16 cellular contexts compared by ENCODE assay signal in genomic region chr5:112270299-112271293, GRCh38.
DNase-seq lines count a peak whose midpoint lies in the region; ATAC-seq and TF ChIP-seq lines count a peak whose summit lies in the region.
"Had no signal": no experiment of that assay in that cellular context is flagged by ENCODE, and none has a peak within 500 bp of the region (broad histone marks: within the 10 kb centered on the region; RNA-seq: fewer than 3 reads in every experiment).

No MANE protein-coding gene starts in this region.

- ATAC-seq in HG02884 (IDR thresholded peaks at IDR 0.05; ENCODE audit: unreplicated experiment) (peak; percentile 62), psoas muscle (peak; percentile 64 to 78 (median 72))
- ATAC-seq: left lung had no signal

- no peaks in the 10 kb centered on the region for H3K9me3 ChIP-seq in adipocyte (ENCODE audit: control insufficient read depth, low read length)
- H3K9me3 ChIP-seq in psoas muscle, result no peaks in the 10 kb centered on the region
- H3K9me3 ChIP-seq: left lung, prostate gland, thyroid gland had no signal

- no peak overlapping the region for H3K9ac ChIP-seq in adipocyte (ENCODE audit: low read length)

- no peaks in the 10 kb centered on the region for H3K27me3 ChIP-seq in adipocyte (replicated peaks; ENCODE audit: control insufficient read depth, insufficient read depth, low read length)
- no peaks in the 10 kb centered on the region for H3K27me3 ChIP-seq in psoas muscle (ENCODE audit: insufficient read depth in 3 of 3, low read length in 2 of 3)
- H3K27me3 ChIP-seq: left lung, thyroid gland had no signal

- DNase-seq in DMS53 (lab: John Stamatoyannopoulos, UW) (peak; percentile 32), DMS53 treated with DMSO at 0.1 percent for 48 hours (lab: John Stamatoyannopoulos, UW; ENCODE audit: unreplicated experiment) (no peak), adipocyte (ENCODE audit: low read depth) (peak; percentile 2), psoas muscle (no peak), DMS79 treated with DMSO at 0.1 percent for 48 hours (lab: John Stamatoyannopoulos, UW) (no peak), T-helper 9 cell (no peak)
- DNase-seq in activated T-cell treated with anti-CD3 and anti-CD28 coated beads, Interleukin-2, amount 50 U/mL, for 1 hour, result no peak
- DNase-seq: activated T-cell treated with anti-CD3 and anti-CD28 coated beads, Interleukin-2, amount 50 U/mL, for 48 hours; HFFc6; left lung; NCI-H2081 treated with DMSO at 0.1 percent for 48 hours; PC-9; thyroid gland had no signal

- H3K27ac ChIP-seq in psoas muscle, result peak overlapping the region; percentile 10
- H3K27ac ChIP-seq: 22Rv1, left lung, PC-9, prostate gland, thyroid gland had no signal

- 56 to 66% (median 57%) methylated on average over 4 of the region's 4 CpGs for WGBS in psoas muscle, 3 donors

- TF ChIP-seq CTCF in psoas muscle (IDR thresholded peaks at IDR 0.05), result no peak

- no peaks in the 10 kb centered on the region for H3K36me3 ChIP-seq in adipocyte (ENCODE audit: control insufficient read depth, insufficient read depth, low read length, severe bottlenecking)
- no peaks in the 10 kb centered on the region for H3K36me3 ChIP-seq in psoas muscle (ENCODE audit: insufficient read depth in 1 of 2, low read depth in 1 of 2)
- H3K36me3 ChIP-seq: prostate gland, thyroid gland had no signal

- intact Hi-C loops in psoas muscle (cut with DNase I), result no loop called here

- no peak overlapping the region for H3K4me3 ChIP-seq in adipocyte (ENCODE audit: low read length)
- H3K4me3 ChIP-seq in psoas muscle, result no peak overlapping the region
- H3K4me3 ChIP-seq: left lung, PC-9, prostate gland, thyroid gland had no signal

- H3K4me1 ChIP-seq in adipocyte (ENCODE audit: control insufficient read depth, insufficient read depth, low read length), result no peaks in the 10 kb centered on the region
- H3K4me1 ChIP-seq in psoas muscle, result peaks cover 8% of the 10 kb centered on the region
- H3K4me1 ChIP-seq: left lung, prostate gland had no signal

Comparison
In these comparisons a context has a peak if more than half of its experiments do, and no peak if none do; other contexts are left out.
1. DNase-seq: peak in DMS53 (single experiment) and adipocyte (single experiment); none in DMS53 treated with DMSO at 0.1 percent for 48 hours (single experiment), psoas muscle (0 of 2), DMS79 treated with DMSO at 0.1 percent for 48 hours (single experiment), T-helper 9 cell (single experiment) and activated T-cell treated with anti-CD3 and anti-CD28 coated beads, Interleukin-2, amount 50 U/mL, for 1 hour (single experiment).